ENCODE assay signal across 8 cellular contexts in genomic region chr4:142353149-142353738, GRCh38.
DNase-seq lines count a peak whose midpoint lies in the region; ATAC-seq, FAIRE-seq and TF ChIP-seq lines count a peak whose summit lies in the region.

No MANE protein-coding gene starts in this region.

- H3K4me1 ChIP-seq in Caco-2: peaks cover 77% of the 10 kb centered on the region
- peaks cover 32% of the 10 kb centered on the region for H3K4me1 ChIP-seq in foreskin keratinocyte

- TF ChIP-seq CTCF in Caco-2 (IDR thresholded peaks at IDR 0.05; ENCODE audit: insufficient read depth in 1 of 2, low read depth in 1 of 2, low read length in 1 of 2, severe bottlenecking in 1 of 2, unreplicated experiment in 1 of 2) (peak; percentile 61 to 67), NB4 (IDR thresholded peaks at IDR 0.05; ENCODE audit: low read depth, low read length) (peak; percentile 66), WERI-Rb-1 (IDR thresholded peaks at IDR 0.05; ENCODE audit: low read depth, low read length) (peak; percentile 63), foreskin keratinocyte (conservative IDR thresholded peaks at IDR 0.05) (peak; percentile 93)

- BruUV-seq in Caco-2 (replicated peaks; lab: Mats Ljungman, UMichigan): no TSS peak

- no peak overlapping the region for H3K27ac Mint-ChIP-seq in Caco-2 (ENCODE audit: unreplicated experiment)

- no peak overlapping the region for H3K4me3 Mint-ChIP-seq in Caco-2 (ENCODE audit: unreplicated experiment)

- ATAC-seq in foreskin keratinocyte: peak; percentile 64
- ATAC-seq in HG03469 (IDR thresholded peaks at IDR 0.05; ENCODE audit: unreplicated experiment): no peak

- H3K4me3 ChIP-seq in Caco-2 (ENCODE audit: low read depth, low read length) (no peak overlapping the region), NB4 (ENCODE audit: low read depth, low read length) (no peak overlapping the region), WERI-Rb-1 (ENCODE audit: low read depth, low read length) (no peak overlapping the region)

- POLR2A ChIA-PET in Caco-2 (lab: Charles Lee): no interaction called here

- H3K27me3 ChIP-seq in Caco-2 (replicated peaks; ENCODE audit: control insufficient read depth, insufficient read depth, low read length) (no peaks in the 10 kb centered on the region), WERI-Rb-1 (ENCODE audit: insufficient read depth, low read depth, severe bottlenecking) (no peaks in the 10 kb centered on the region), foreskin keratinocyte (no peaks in the 10 kb centered on the region)

- no peaks in the 10 kb centered on the region for H3K36me3 ChIP-seq in Caco-2 (ENCODE audit: control insufficient read depth, insufficient read depth, low read length)
- no peaks in the 10 kb centered on the region for H3K36me3 ChIP-seq in WERI-Rb-1

- no peak overlapping the region for H3K27ac ChIP-seq in WERI-Rb-1
- H3K27ac ChIP-seq in foreskin keratinocyte: peak overlapping the region; percentile 12

- FAIRE-seq in GM19239 (lab: Jason Lieb, UNC): peak; percentile 86

- H3K4me1 Mint-ChIP-seq in Caco-2 (ENCODE audit: low read depth, unreplicated experiment): peaks cover 25% of the 10 kb centered on the region

- intact Hi-C loops in Caco-2 (cut with micrococcal nuclease; ENCODE audit: unreplicated experiment): loop anchor here (1.0 to 10.0 kb wide), 6 partner anchors 152 to 494 kb away; partner anchors contain the start of gene INPP4B

- DNase-seq in Caco-2 (peak in 1 of 2 experiments; percentile 36), GM19239 (ENCODE audit: insufficient read length, low spot score) (no peak), NB4 (ENCODE audit: low read depth) (peak; percentile 42), WERI-Rb-1 (no peak), foreskin keratinocyte (peak in 1 of 2 donors; percentile 60), putamen (ENCODE audit: low spot score) (peak; percentile 29), mucosa of gallbladder (ENCODE audit: low spot score) (no peak)

- H3K9me3 ChIP-seq in Caco-2: no peaks in the 10 kb centered on the region
- no peaks in the 10 kb centered on the region for H3K9me3 ChIP-seq in WERI-Rb-1 (ENCODE audit: severe bottlenecking)

- CTCF ChIA-PET in Caco-2 (lab: Charles Lee): no interaction called here

- no peaks in the 10 kb centered on the region for H3K36me3 Mint-ChIP-seq in Caco-2 (ENCODE audit: insufficient read depth, unreplicated experiment)

- TF ChIP-seq POLR2A in NB4 (IDR thresholded peaks at IDR 0.05; ENCODE audit: extremely low read depth, insufficient read length): no peak

- peaks cover 8% of the 10 kb centered on the region for H3K9me3 Mint-ChIP-seq in Caco-2 (ENCODE audit: unreplicated experiment)

- no peaks in the 10 kb centered on the region for H3K27me3 Mint-ChIP-seq in Caco-2 (ENCODE audit: insufficient read depth, unreplicated experiment)

Comparison
In these comparisons a context has a peak if more than half of its experiments do, and no peak if none do; other contexts are left out.
1. DNase-seq: peak in NB4 (single experiment) and putamen (single experiment); none in GM19239 (single experiment), WERI-Rb-1 (single experiment) and mucosa of gallbladder (single experiment).
2. Peak in every context shown above with its lines, with median percentiles within 50 percentile points of each other: CTCF ChIP-seq.